Comparison of ENCODE assay signal across 14 cellular contexts in the genomic region with DNA sequence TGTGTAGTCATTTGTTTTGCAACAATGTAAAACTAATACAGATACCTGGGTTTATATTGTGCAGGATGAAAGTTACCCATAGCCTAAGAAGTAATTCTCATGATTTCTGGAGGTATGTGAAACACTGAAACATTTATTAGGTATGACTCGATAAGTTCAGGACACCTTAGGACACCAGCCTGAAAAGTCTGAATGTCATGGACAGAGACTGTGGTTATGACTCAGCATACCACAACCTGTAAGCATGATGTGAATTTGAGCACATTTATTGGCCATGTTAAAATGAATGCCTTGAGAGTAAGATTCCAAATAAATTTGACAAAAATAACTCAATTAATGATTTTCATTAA.
DNase-seq lines count a peak whose midpoint lies in the region; ATAC-seq and TF ChIP-seq lines count a peak whose summit lies in the region.
"Had no signal": no experiment of that assay in that cellular context is flagged by ENCODE, and none has a peak within 500 bp of the region (broad histone marks: within the 10 kb centered on the region; RNA-seq: fewer than 3 reads in every experiment).

No MANE protein-coding gene starts in this region.

- no peak overlapping the region for H3K4me3 Mint-ChIP-seq in activated T-helper 17 cell treated with anti-CD3 and anti-CD28 coated beads, Interleukin-2, amount 50 U/mL, for 72 hours
- H3K4me3 Mint-ChIP-seq: nephron progenitor cell; T-helper 2 cell treated with Interferon-gamma antibody and Interleukin-4, amounts not matched to agents 5 μg/mL and 100 μg/mL, for 36 hours had no signal

- no peaks in the 10 kb centered on the region for H3K9me1 ChIP-seq in IMR-90 (ENCODE audit: insufficient read depth, low read length)

- H2BK15ac ChIP-seq in IMR-90 (ENCODE audit: low read depth, low read length): no peak overlapping the region

- no peaks in the 10 kb centered on the region for H3K36me3 Mint-ChIP-seq in activated T-helper 17 cell treated with anti-CD3 and anti-CD28 coated beads, Interleukin-2, amount 50 U/mL, for 72 hours (ENCODE audit: low read depth)

- no peak overlapping the region; the same call in 1 of the 2 replicates for H3K4me2 ChIP-seq in IMR-90 (ENCODE audit: low read depth, low read length)

- H3K4ac ChIP-seq in IMR-90 (ENCODE audit: low read depth, low read length): no peak overlapping the region

- H3K27me3 Mint-ChIP-seq in activated T-helper 17 cell treated with anti-CD3 and anti-CD28 coated beads, Interleukin-2, amount 50 U/mL, for 72 hours: peaks cover 2% of the 10 kb centered on the region

- no peak overlapping the region for H2AK5ac ChIP-seq in IMR-90 (ENCODE audit: low read depth, low read length)

- H3K14ac ChIP-seq in IMR-90 (replicated peaks; ENCODE audit: low read depth, low read length): no peak overlapping the region

- no CpG with 5 or more reads among the region's 1 CpG for WGBS in IMR-90 (ENCODE audit: extremely low coverage in 2 of 2, insufficient read length in 1 of 2), 2 experiments
- 57 to 82% methylated on average over 1 of the region's 1 CpG for WGBS in sigmoid colon, 2 donors

- no peak for TF ChIP-seq CTCF in IMR-90 (conservative IDR thresholded peaks at IDR 0.05; ENCODE audit: low read depth, low read length)
- TF ChIP-seq CTCF in GM13976 (IDR thresholded peaks at IDR 0.05; ENCODE audit: borderline replicate concordance, control extremely low read depth, extremely low read depth, insufficient read depth, missing control alignments): no peak
- TF ChIP-seq CTCF in sigmoid colon (IDR thresholded peaks at IDR 0.05): no peak

- no peaks in the 10 kb centered on the region for H3K4me1 ChIP-seq in IMR-90 (ENCODE audit: control insufficient read depth, insufficient read depth, low read length)
- no peaks in the 10 kb centered on the region for H3K4me1 ChIP-seq in sigmoid colon

- H3K27me3 ChIP-seq in IMR-90 (ENCODE audit: control insufficient read depth, insufficient read depth, low read length) (no peaks in the 10 kb centered on the region), sigmoid colon (no peaks in the 10 kb centered on the region)

- TF ChIP-seq POLR2A in IMR-90 (IDR thresholded peaks at IDR 0.05; ENCODE audit: low read depth, low read length): no peak
- TF ChIP-seq POLR2A in sigmoid colon (IDR thresholded peaks at IDR 0.05): no peak

- H3K9ac ChIP-seq in IMR-90 (ENCODE audit: low read depth, low read length): no peak overlapping the region

- TF ChIP-seq EP300 in sigmoid colon (IDR thresholded peaks at IDR 0.05): no peak

- no peak overlapping the region for H4K8ac ChIP-seq in IMR-90 (ENCODE audit: low read depth in 2 of 2, low read length in 2 of 2)

- ATAC-seq in GM18868 (IDR thresholded peaks at IDR 0.05; ENCODE audit: unreplicated experiment) (peak; percentile 71), IMR-90 (ENCODE audit: low read depth) (peak; percentile 65; the same call in 1 of the 2 replicates)
- ATAC-seq in activated T-helper 17 cell treated with anti-CD3 and anti-CD28 coated beads, Interleukin-2, amount 50 U/mL, for 72 hours (replicated peaks): peak; percentile 72

- no peak overlapping the region for H3K56ac ChIP-seq in IMR-90 (ENCODE audit: extremely low read depth, insufficient read depth, low read length)

- H3K9me3 Mint-ChIP-seq in activated T-helper 17 cell treated with anti-CD3 and anti-CD28 coated beads, Interleukin-2, amount 50 U/mL, for 72 hours: no peaks in the 10 kb centered on the region
- H3K9me3 Mint-ChIP-seq: nephron progenitor cell; T-helper 2 cell treated with Interferon-gamma antibody and Interleukin-4, amounts not matched to agents 5 μg/mL and 100 μg/mL, for 36 hours had no signal

- DNase-seq in IMR-90 (peak; percentile 81), renal cortical epithelial cell (ENCODE audit: low read depth) (peak; percentile 76), GM13976 (ENCODE audit: low spot score) (no peak), HCEC 1CT (no peak), sigmoid colon (no peak)
- DNase-seq: anterior cingulate cortex; DMS153; MV-4-11; NCI-H526; nephron progenitor cell; stimulated activated CD4-positive, alpha-beta T cell treated with anti-CD3 and anti-CD28 coated beads, Interleukin-2, amount 100 ng/mL, for 24 hours had no signal

- H3K9me3 ChIP-seq in IMR-90 (ENCODE audit: control insufficient read depth, insufficient read depth, low read length) (no peaks in the 10 kb centered on the region), sigmoid colon (no peaks in the 10 kb centered on the region)

- BruUV-seq in IMR-90 (replicated peaks; lab: Mats Ljungman, UMichigan): no TSS peak

- in situ Hi-C loops in IMR-90 (cut with MboI; ENCODE audit: low sequenced_read_pairs) (no loop called here), GM13976 (cut with MboI; ENCODE audit: low sequenced_read_pairs, unreplicated experiment) (no loop called here)

- H4K91ac ChIP-seq in IMR-90 (ENCODE audit: insufficient read depth, low read depth, low read length): no peak overlapping the region

- no peak overlapping the region for H2BK120ac ChIP-seq in IMR-90 (ENCODE audit: low read depth, low read length)

- H3K79me1 ChIP-seq in IMR-90 (ENCODE audit: low read depth in 1 of 2, low read length in 2 of 2): no peaks in the 10 kb centered on the region

- H2AK9ac ChIP-seq in IMR-90 (replicated peaks; ENCODE audit: low read depth, low read length, poor library complexity): no peak overlapping the region

- H3K18ac ChIP-seq in IMR-90 (ENCODE audit: low read depth, low read length): no peak overlapping the region

- no peaks in the 10 kb centered on the region for H4K20me1 ChIP-seq in IMR-90 (ENCODE audit: insufficient read depth, low read length)

- dilution Hi-C loops in IMR-90 (cut with HindIII; ENCODE audit: low sequenced_read_pairs, unreplicated experiment): no loop called here

- no peak overlapping the region for H2AFZ ChIP-seq in IMR-90 (replicated peaks; ENCODE audit: low read length, poor library complexity)

- no peak overlapping the region for H2BK20ac ChIP-seq in IMR-90 (ENCODE audit: low read depth, low read length)

- H4K5ac ChIP-seq in IMR-90 (ENCODE audit: low read depth, low read length): no peak overlapping the region

- H3K36me3 ChIP-seq in IMR-90 (ENCODE audit: control insufficient read depth, insufficient read depth, low read length) (no peaks in the 10 kb centered on the region), sigmoid colon (no peaks in the 10 kb centered on the region)

- no peaks in the 10 kb centered on the region for H3K4me1 Mint-ChIP-seq in activated T-helper 17 cell treated with anti-CD3 and anti-CD28 coated beads, Interleukin-2, amount 50 U/mL, for 72 hours
- H3K4me1 Mint-ChIP-seq: nephron progenitor cell had no signal

- POLR2A ChIA-PET in IMR-90 (lab: Charles Lee; ENCODE audit: unreplicated experiment): no interaction called here

- H3K27ac Mint-ChIP-seq in activated T-helper 17 cell treated with anti-CD3 and anti-CD28 coated beads, Interleukin-2, amount 50 U/mL, for 72 hours: no peak overlapping the region
- H3K27ac Mint-ChIP-seq: nephron progenitor cell; T-helper 2 cell treated with Interferon-gamma antibody and Interleukin-4, amounts not matched to agents 5 μg/mL and 100 μg/mL, for 36 hours had no signal

- H2BK5ac ChIP-seq in IMR-90 (ENCODE audit: low read depth, low read length, poor library complexity, severe bottlenecking): no peak overlapping the region

- intact Hi-C loops in IMR-90 (cut with micrococcal nuclease) (no loop called here), sigmoid colon (cut with DNase I) (no loop called here)

- no peak overlapping the region for H3K23ac ChIP-seq in IMR-90 (ENCODE audit: low read depth, low read length)

- no peak overlapping the region for H3K4me3 ChIP-seq in IMR-90 (ENCODE audit: insufficient read depth, low read depth, low read length)
- H3K4me3 ChIP-seq in sigmoid colon: no peak overlapping the region

- CTCF ChIA-PET in IMR-90 (lab: Yijun Ruan, JAX): no interaction called here

- no peak overlapping the region for H3K27ac ChIP-seq in IMR-90 (ENCODE audit: insufficient read depth, low read length)
- no peak overlapping the region for H3K27ac ChIP-seq in sigmoid colon

- no peak for TF ChIP-seq RAD21 in IMR-90 (IDR thresholded peaks at IDR 0.05; ENCODE audit: low read length)

TF ChIP-seq in IMR-90, 13 proteins besides CTCF, POLR2A, EP300 and RAD21:
- peak; percentile 49; the same call in 1 of the 2 replicates for TF ChIP-seq NFE2L2 (IDR thresholded peaks at IDR 0.05; ENCODE audit: low read depth, low read length)
- TF ChIP-seq, protein P1, sequence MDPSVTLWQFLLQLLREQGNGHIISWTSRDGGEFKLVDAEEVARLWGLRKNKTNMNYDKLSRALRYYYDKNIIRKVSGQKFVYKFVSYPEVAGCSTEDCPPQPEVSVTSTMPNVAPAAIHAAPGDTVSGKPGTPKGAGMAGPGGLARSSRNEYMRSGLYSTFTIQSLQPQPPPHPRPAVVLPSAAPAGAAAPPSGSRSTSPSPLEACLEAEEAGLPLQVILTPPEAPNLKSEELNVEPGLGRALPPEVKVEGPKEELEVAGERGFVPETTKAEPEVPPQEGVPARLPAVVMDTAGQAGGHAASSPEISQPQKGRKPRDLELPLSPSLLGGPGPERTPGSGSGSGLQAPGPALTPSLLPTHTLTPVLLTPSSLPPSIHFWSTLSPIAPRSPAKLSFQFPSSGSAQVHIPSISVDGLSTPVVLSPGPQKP (IDR thresholded peaks at IDR 0.05; ENCODE audit: borderline replicate concordance, low read depth, low read length): no peak
- no peak for TF ChIP-seq MAFK (IDR thresholded peaks at IDR 0.05; ENCODE audit: low read depth, low read length)

Comparison
In these comparisons a context has a peak if more than half of its experiments do, and no peak if none do; other contexts are left out.
1. DNase-seq: peak in IMR-90 (single experiment) and renal cortical epithelial cell (single experiment); none in GM13976 (single experiment), HCEC 1CT (single experiment) and sigmoid colon (single experiment).
2. Peak in every context shown above with its lines, with median percentiles within 50 percentile points of each other: ATAC-seq.